In the genomic region with DNA sequence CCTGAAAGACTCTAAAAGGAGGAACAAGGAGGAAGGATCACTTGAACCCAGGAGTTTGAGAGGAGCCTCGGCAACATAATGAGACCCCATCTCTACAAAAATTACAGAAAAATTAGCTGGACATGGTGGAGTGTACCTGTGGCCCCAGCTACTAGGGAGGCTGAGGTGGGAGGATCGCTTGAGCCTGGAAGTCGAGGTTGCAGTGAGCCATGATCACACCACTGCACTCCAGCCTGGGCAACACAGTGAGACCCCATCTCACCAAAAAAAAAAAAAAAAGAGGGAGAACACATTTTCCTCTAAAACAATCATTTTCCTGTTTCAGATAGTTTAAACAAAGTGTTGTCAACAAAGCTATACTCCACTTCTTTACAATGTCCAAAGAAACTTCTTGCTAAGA, we compare ENCODE assay signal across 14 cellular contexts. TPM values are rescaled to one million over a fixed set of nuclear protein-coding genes. Genes with fewer than 3 reads are reported as not detected.
A peak's percentile ranks its signal among the peaks of the same experiment; 100 is the strongest.
DNase-seq lines count a peak whose midpoint lies in the region; ATAC-seq and TF ChIP-seq lines count a peak whose summit lies in the region.
"Had no signal": no experiment of that assay in that cellular context is flagged by ENCODE, and none has a peak within 500 bp of the region (broad histone marks: within the 10 kb centered on the region; RNA-seq: fewer than 3 reads in every experiment).

No MANE protein-coding gene starts in this region.

- H3K4ac ChIP-seq in mesendoderm (ENCODE audit: low read depth, low read length): no peak overlapping the region

- no peak overlapping the region for H4K5ac ChIP-seq in mesendoderm (ENCODE audit: low read length)

- no peak overlapping the region for H2BK120ac ChIP-seq in mesendoderm (ENCODE audit: low read depth, low read length)

- no peak for TF ChIP-seq POLR2A in transverse colon (IDR thresholded peaks at IDR 0.05)

- no peaks in the 10 kb centered on the region for H3K9me3 Mint-ChIP-seq in GM23338
- no peaks in the 10 kb centered on the region for H3K9me3 Mint-ChIP-seq in activated naive CD4-positive, alpha-beta T cell treated with anti-CD3 and anti-CD28 coated beads, Interleukin-2, amount 50 U/mL, for 72 hours
- H3K9me3 Mint-ChIP-seq: activated naive CD8-positive, alpha-beta T cell treated with anti-CD3 and anti-CD28 coated beads, Interleukin-2, amount 10 ng/mL, durations not matched to agents 7 days and 5 days had no signal

- no peaks in the 10 kb centered on the region for H3F3A ChIP-seq in GM23338 (replicated peaks; ENCODE audit: low read depth)

- H3K27ac Mint-ChIP-seq in GM23338: no peak overlapping the region
- peak overlapping the region; percentile 65 to 67 for H3K27ac Mint-ChIP-seq in activated naive CD4-positive, alpha-beta T cell treated with anti-CD3 and anti-CD28 coated beads, Interleukin-2, amount 50 U/mL, for 72 hours

- H3K9me2 ChIP-seq in GM23338 (ENCODE audit: insufficient read depth): no peaks in the 10 kb centered on the region

- H3K36me3 ChIP-seq in BLaER1 (no peaks in the 10 kb centered on the region), GM23338 (ENCODE audit: insufficient read depth) (no peaks in the 10 kb centered on the region), mesendoderm (ENCODE audit: control insufficient read depth, insufficient read depth, low read length) (no peaks in the 10 kb centered on the region), transverse colon (no peaks in the 10 kb centered on the region)
- H3K36me3 ChIP-seq: tibial artery had no signal

- H3K27me3 ChIP-seq in BLaER1: no peaks in the 10 kb centered on the region
- no peaks in the 10 kb centered on the region for H3K27me3 ChIP-seq in GM23338 (ENCODE audit: insufficient read depth)
- H3K27me3 ChIP-seq in mesendoderm (ENCODE audit: insufficient read depth, low read length, poor library complexity): no peaks in the 10 kb centered on the region
- no peaks in the 10 kb centered on the region for H3K27me3 ChIP-seq in transverse colon

- no peak overlapping the region for H2AK5ac ChIP-seq in mesendoderm (ENCODE audit: low read length)

- H3K18ac ChIP-seq in mesendoderm (ENCODE audit: low read length): no peak overlapping the region

- TF ChIP-seq CTCF in GM23338 (conservative IDR thresholded peaks at IDR 0.05; ENCODE audit: low read depth in 2 of 2): no peak
- no peak for TF ChIP-seq CTCF in transverse colon (IDR thresholded peaks at IDR 0.05)

- H3K79me2 ChIP-seq in GM23338 (replicated peaks; ENCODE audit: insufficient read depth): no peaks in the 10 kb centered on the region
- no peaks in the 10 kb centered on the region for H3K79me2 ChIP-seq in mesendoderm (ENCODE audit: control insufficient read depth, insufficient read depth, low read length)

- intact Hi-C loops in transverse colon (cut with DNase I; ENCODE audit: low total_unique reads): no loop called here

- ATAC-seq in GM23338 (no peak), GM19395 (IDR thresholded peaks at IDR 0.05; ENCODE audit: unreplicated experiment) (no peak), HG03442 (IDR thresholded peaks at IDR 0.05; ENCODE audit: unreplicated experiment) (no peak)
- ATAC-seq in activated naive CD4-positive, alpha-beta T cell treated with anti-CD3 and anti-CD28 coated beads, Interleukin-2, amount 50 U/mL, for 72 hours: no peak
- ATAC-seq: psoas muscle had no signal

- in situ Hi-C loops in transverse colon (cut with MboI; ENCODE audit: low pct_ligation_motif_present in 1 of 4, low pct_unique_long_range_greater_than_20kb in 1 of 4, low sequenced_read_pairs in 3 of 4): no loop called here

- H2BK5ac ChIP-seq in mesendoderm (ENCODE audit: low read length): no peak overlapping the region

- H3K4me3 ChIP-seq in BLaER1: no peak overlapping the region
- no peak overlapping the region for H3K4me3 ChIP-seq in GM23338
- no peak overlapping the region for H3K4me3 ChIP-seq in mesendoderm (ENCODE audit: low read length)
- no peak overlapping the region for H3K4me3 ChIP-seq in transverse colon
- H3K4me3 ChIP-seq: psoas muscle, tibial artery had no signal

- no peaks in the 10 kb centered on the region for H3K9me3 ChIP-seq in BLaER1
- no peaks in the 10 kb centered on the region for H3K9me3 ChIP-seq in transverse colon
- H3K9me3 ChIP-seq: psoas muscle, tibial artery had no signal

- no peak overlapping the region for H3K9ac ChIP-seq in BLaER1
- H3K9ac ChIP-seq in mesendoderm (ENCODE audit: low read length): no peak overlapping the region

- H2AFZ ChIP-seq in GM23338: peak overlapping the region; percentile 9

- no peak overlapping the region for H4K8ac ChIP-seq in mesendoderm (ENCODE audit: low read depth, low read length)

- H3K56ac ChIP-seq in mesendoderm (ENCODE audit: low read length): peak overlapping the region; percentile 59

- no peaks in the 10 kb centered on the region for H4K20me1 ChIP-seq in BLaER1
- H4K20me1 ChIP-seq in GM23338 (replicated peaks; ENCODE audit: insufficient read depth): no peaks in the 10 kb centered on the region

- H3K36me3 Mint-ChIP-seq in GM23338 (ENCODE audit: low read depth): no peaks in the 10 kb centered on the region
- H3K36me3 Mint-ChIP-seq in activated naive CD4-positive, alpha-beta T cell treated with anti-CD3 and anti-CD28 coated beads, Interleukin-2, amount 50 U/mL, for 72 hours: no peaks in the 10 kb centered on the region
- H3K36me3 Mint-ChIP-seq: activated naive CD8-positive, alpha-beta T cell treated with anti-CD3 and anti-CD28 coated beads, Interleukin-2, amount 10 ng/mL, durations not matched to agents 7 days and 5 days had no signal

- TF ChIP-seq EP300 in transverse colon (IDR thresholded peaks at IDR 0.05; ENCODE audit: low read depth): no peak

- DNase-seq in GM23338 (ENCODE audit: low spot score) (no peak), mesendoderm (no peak), transverse colon (no peak)
- DNase-seq in activated naive CD4-positive, alpha-beta T cell treated with anti-CD3 and anti-CD28 coated beads, Interleukin-2, amount 50 U/mL, for 72 hours (ENCODE audit: low spot score in 2 of 2): no peak
- DNase-seq in activated CD4-positive, CD25-positive, alpha-beta regulatory T cell (lab: John Stamatoyannopoulos, UW): no peak
- DNase-seq: activated naive CD8-positive, alpha-beta T cell treated with anti-CD3 and anti-CD28 coated beads, Interleukin-2, amount 10 ng/mL, durations not matched to agents 7 days and 5 days; erythroblast; NCI-H1048; psoas muscle; tibial artery had no signal

- H3K27me3 Mint-ChIP-seq in GM23338 (ENCODE audit: insufficient read depth, low read depth, poor library complexity): no peaks in the 10 kb centered on the region
- H3K27me3 Mint-ChIP-seq: activated naive CD8-positive, alpha-beta T cell treated with anti-CD3 and anti-CD28 coated beads, Interleukin-2, amount 10 ng/mL, durations not matched to agents 7 days and 5 days had no signal

- H3K4me1 ChIP-seq in BLaER1: peaks cover 42% of the 10 kb centered on the region
- H3K4me1 ChIP-seq in GM23338 (ENCODE audit: insufficient read depth): no peaks in the 10 kb centered on the region
- H3K4me1 ChIP-seq in mesendoderm (ENCODE audit: control insufficient read depth, low read depth, low read length): no peaks in the 10 kb centered on the region
- no peaks in the 10 kb centered on the region for H3K4me1 ChIP-seq in transverse colon
- H3K4me1 ChIP-seq: psoas muscle had no signal

- H3K79me1 ChIP-seq in mesendoderm (ENCODE audit: low read length): no peaks in the 10 kb centered on the region

- H3K23ac ChIP-seq in mesendoderm (ENCODE audit: low read length): no peak overlapping the region

- H3K27ac ChIP-seq in BLaER1 (peak overlapping the region; percentile 42; the same call in 1 of the 2 replicates), GM23338 (ENCODE audit: low read depth) (no peak overlapping the region), mesendoderm (ENCODE audit: low read depth, low read length) (peak overlapping the region; percentile 74), transverse colon (no peak overlapping the region)
- H3K27ac ChIP-seq: C4-2B, psoas muscle, tibial artery had no signal

- WGBS in mesendoderm (ENCODE audit: extremely low coverage, insufficient coverage, low lambda C conversion rate): no CpG with 5 or more reads among the region's 3 CpGs
- WGBS in transverse colon (ENCODE audit: low coverage in 1 of 2), 2 donors: 90 to 100% methylated on average over 2 to 3 of the region's 3 CpGs

- peaks cover 9% of the 10 kb centered on the region for H3K4me1 Mint-ChIP-seq in GM23338

- H2BK15ac ChIP-seq in mesendoderm (replicated peaks; ENCODE audit: low read depth): no peak overlapping the region

- H3K4me2 ChIP-seq in BLaER1: peak overlapping the region; percentile 73
- H3K4me2 ChIP-seq in GM23338: no peak overlapping the region
- no peak overlapping the region for H3K4me2 ChIP-seq in mesendoderm (ENCODE audit: low read length)

- no peak overlapping the region for H3K4me3 Mint-ChIP-seq in GM23338

RNA-seq across cellular contexts. Expression of gene HCAR1, which starts 5.2 kb away (rescaled TPM):
- total RNA-seq in GM23338 (2014; rRNA removed; shearing (Covaris generic)): 0.17 TPM in 1 of 2 replicates, not detected in the other
- 0.07 TPM in 1 of 2 replicates, not detected in the other for polyA plus RNA-seq in GM23338 (2016; fragmentation: Nextera tagmentation; extraction: Ambion mirVana)
- total RNA-seq in activated naive CD4-positive, alpha-beta T cell treated with anti-CD3 and anti-CD28 coated beads, Interleukin-2, amount 50 U/mL, for 72 hours: 1 to 10 TPM in 1 of 2 donors, under 1 TPM in 1; 0.52 to 1.8 TPM
- 0.04 TPM for polyA plus RNA-seq in mesendoderm (2013, experiment 1 of 2)
- 0.03 TPM for polyA plus RNA-seq in mesendoderm (2013, experiment 2 of 2)
- total RNA-seq in transverse colon: under 1 TPM in 1 of 4 donors, not detected in 3; 0.16 TPM

RNA-seq across cellular contexts. Expression of gene HCAR3, which starts 8.8 kb away (rescaled TPM):
- total RNA-seq in GM23338 (2014; rRNA removed; shearing (Covaris generic)): not detected in 2 replicates
- polyA plus RNA-seq in GM23338 (2016; fragmentation: Nextera tagmentation; extraction: Ambion mirVana): not detected in 2 replicates
- under 1 TPM in 1 of 2 donors, not detected in 1; 0.09 TPM for total RNA-seq in activated naive CD4-positive, alpha-beta T cell treated with anti-CD3 and anti-CD28 coated beads, Interleukin-2, amount 50 U/mL, for 72 hours
- not detected for polyA plus RNA-seq in mesendoderm (2013, experiment 1 of 2)
- polyA plus RNA-seq in mesendoderm (2013, experiment 2 of 2): not detected
- total RNA-seq in transverse colon: not detected
- total RNA-seq: activated naive CD8-positive, alpha-beta T cell treated with anti-CD3 and anti-CD28 coated beads, Interleukin-2, amount 10 ng/mL, durations not matched to agents 7 days and 5 days had no signal

RNA-seq across cellular contexts. Expression of gene HCAR2, which starts 22.3 kb away (rescaled TPM):
- not detected in 2 replicates for total RNA-seq in GM23338 (2014; rRNA removed; shearing (Covaris generic))
- polyA plus RNA-seq in GM23338 (2016; fragmentation: Nextera tagmentation; extraction: Ambion mirVana): not detected in 2 replicates
- under 1 TPM in 1 of 2 donors, not detected in 1; 0.39 TPM for total RNA-seq in activated naive CD4-positive, alpha-beta T cell treated with anti-CD3 and anti-CD28 coated beads, Interleukin-2, amount 50 U/mL, for 72 hours
- polyA plus RNA-seq in mesendoderm (2013, experiment 1 of 2): not detected
- not detected for polyA plus RNA-seq in mesendoderm (2013, experiment 2 of 2)
- under 1 TPM in 1 of 4 donors, not detected in 3; 0.27 TPM for total RNA-seq in transverse colon
- total RNA-seq: activated naive CD8-positive, alpha-beta T cell treated with anti-CD3 and anti-CD28 coated beads, Interleukin-2, amount 10 ng/mL, durations not matched to agents 7 days and 5 days had no signal

RNA-seq across cellular contexts. Expression of gene DENR, which starts 27.2 kb away (rescaled TPM):
- total RNA-seq in GM23338 (2014; rRNA removed; shearing (Covaris generic)): 55.2 and 55.8 TPM in 2 replicates
- polyA plus RNA-seq in GM23338 (2016; fragmentation: Nextera tagmentation; extraction: Ambion mirVana): 129 and 130 TPM in 2 replicates
- total RNA-seq in activated naive CD4-positive, alpha-beta T cell treated with anti-CD3 and anti-CD28 coated beads, Interleukin-2, amount 50 U/mL, for 72 hours: 10 to 100 TPM; 58.6 to 65.0 TPM
- polyA plus RNA-seq in mesendoderm (2013, experiment 1 of 2): 88.7 TPM
- 88.6 TPM for polyA plus RNA-seq in mesendoderm (2013, experiment 2 of 2)
- 10 to 100 TPM in 3 of 4 donors, 1 to 10 TPM in 1; 3.6 to 31.6 (median 23.5) TPM for total RNA-seq in transverse colon

RNA-seq across cellular contexts. Expression of gene CCDC62, which starts 48.9 kb away (rescaled TPM):
- 0.16 and 0.31 TPM in 2 replicates for total RNA-seq in GM23338 (2014; rRNA removed; shearing (Covaris generic))
- polyA plus RNA-seq in GM23338 (2016; fragmentation: Nextera tagmentation; extraction: Ambion mirVana): 0.13 and 0.61 TPM in 2 replicates
- 1 to 10 TPM in 1 of 2 donors, under 1 TPM in 1; 0.37 to 1.8 TPM for total RNA-seq in activated naive CD4-positive, alpha-beta T cell treated with anti-CD3 and anti-CD28 coated beads, Interleukin-2, amount 50 U/mL, for 72 hours
- 0.14 TPM for polyA plus RNA-seq in mesendoderm (2013, experiment 1 of 2)
- 0.15 TPM for polyA plus RNA-seq in mesendoderm (2013, experiment 2 of 2)
- total RNA-seq in transverse colon: under 1 TPM in 2 of 4 donors, not detected in 2; 0.16 to 0.55 TPM

Comparison
In these comparisons a context has a peak if more than half of its experiments do, and no peak if none do; other contexts are left out.
1. H3K27ac ChIP-seq: peak in BLaER1 (single experiment) and mesendoderm (single experiment); none in GM23338 (single experiment) and transverse colon (0 of 4).